Comparison of ENCODE assay signal across 20 cellular contexts in genomic region chr6:46236752-46237151, GRCh38.
DNase-seq lines count a peak whose midpoint lies in the region; ATAC-seq, FAIRE-seq and TF ChIP-seq lines count a peak whose summit lies in the region.
"Had no signal": no experiment of that assay in that cellular context is flagged by ENCODE, and none has a peak within 500 bp of the region (broad histone marks: within the 10 kb centered on the region; RNA-seq: fewer than 3 reads in every experiment).

No MANE protein-coding gene starts in this region.

- no peak overlapping the region for H3K4me2 ChIP-seq in astrocyte (ENCODE audit: low read length)
- no peak overlapping the region for H3K4me2 ChIP-seq in GM23338

- H2AFZ ChIP-seq in astrocyte (ENCODE audit: low read depth, low read length): no peak overlapping the region
- no peak overlapping the region for H2AFZ ChIP-seq in GM23338

- no peaks in the 10 kb centered on the region for H3K27me3 ChIP-seq in heart right ventricle
- H3K27me3 ChIP-seq in right atrium auricular region: no peaks in the 10 kb centered on the region
- no peaks in the 10 kb centered on the region for H3K27me3 ChIP-seq in astrocyte (ENCODE audit: insufficient read depth, low read length)
- H3K27me3 ChIP-seq in skeletal muscle tissue (ENCODE audit: control insufficient read depth in 3 of 3, insufficient read depth in 3 of 3, low read length in 3 of 3): no peaks in the 10 kb centered on the region
- no peaks in the 10 kb centered on the region for H3K27me3 ChIP-seq in GM23338 (ENCODE audit: insufficient read depth)

- no peaks in the 10 kb centered on the region for H3K9me2 ChIP-seq in GM23338 (ENCODE audit: insufficient read depth)

- TF ChIP-seq CTCF in heart right ventricle (IDR thresholded peaks at IDR 0.05) (no peak), right atrium auricular region (IDR thresholded peaks at IDR 0.05) (no peak), astrocyte (IDR thresholded peaks at IDR 0.05; ENCODE audit: insufficient read depth, low read depth, low read length) (no peak), GM23338 (conservative IDR thresholded peaks at IDR 0.05; ENCODE audit: low read depth in 2 of 2) (no peak)

- WGBS in heart right ventricle, 2 donors: 75 to 80% methylated on average over 1 of the region's 1 CpG

- ATAC-seq in heart right ventricle (peak in 3 of 8 donors; percentile 26 to 58 (median 46)), GM23338 (no peak)

- H3K79me2 ChIP-seq in astrocyte (ENCODE audit: insufficient read depth, low read length) (no peaks in the 10 kb centered on the region), GM23338 (replicated peaks; ENCODE audit: insufficient read depth) (no peaks in the 10 kb centered on the region)

- H3K27ac ChIP-seq in heart right ventricle: peak overlapping the region in 6 of 10 donors; percentile 0 to 75 (median 56)
- H3K27ac ChIP-seq in right atrium auricular region: peak overlapping the region in 1 of 2 donors; percentile 66
- H3K27ac ChIP-seq in astrocyte (ENCODE audit: low read depth, low read length): no peak overlapping the region
- peak overlapping the region; percentile 32 for H3K27ac ChIP-seq in skeletal muscle tissue (ENCODE audit: low read depth, low read length)
- no peak overlapping the region for H3K27ac ChIP-seq in GM23338 (ENCODE audit: low read depth)

- intact Hi-C loops in heart right ventricle (cut with DNase I): no loop called here

- H3K27ac Mint-ChIP-seq in astrocyte (ENCODE audit: unreplicated experiment) (no peak overlapping the region), GM23338 (no peak overlapping the region)
- H3K27ac Mint-ChIP-seq: CD4-positive, alpha-beta memory T cell; HFFc6 had no signal

- FAIRE-seq in astrocyte (lab: Jason Lieb, UNC) (peak; percentile 5), islet of Langerhans (lab: Jason Lieb, UNC) (peak; percentile 77)
- FAIRE-seq: GM12891, GM18507, H54 had no signal

- H3K36me3 ChIP-seq in heart right ventricle (no peaks in the 10 kb centered on the region), right atrium auricular region (no peaks in the 10 kb centered on the region), astrocyte (ENCODE audit: insufficient read depth, low read length) (no peaks in the 10 kb centered on the region), skeletal muscle tissue (ENCODE audit: control insufficient read depth in 3 of 3, insufficient read depth in 3 of 3, low read length in 3 of 3) (peaks cover 0 to 3% (median 3%) of the 10 kb centered on the region in 3 donors), GM23338 (ENCODE audit: insufficient read depth) (no peaks in the 10 kb centered on the region)
- H3K36me3 ChIP-seq: HAP-1 had no signal

- no peaks in the 10 kb centered on the region for H3K4me1 Mint-ChIP-seq in astrocyte (ENCODE audit: low read depth, unreplicated experiment)
- H3K4me1 Mint-ChIP-seq in GM23338: no peaks in the 10 kb centered on the region
- H3K4me1 Mint-ChIP-seq: CD4-positive, alpha-beta memory T cell had no signal

- no peaks in the 10 kb centered on the region for H3K9me3 Mint-ChIP-seq in astrocyte (ENCODE audit: unreplicated experiment)
- H3K9me3 Mint-ChIP-seq in GM23338: peaks cover 4% of the 10 kb centered on the region

- no peak overlapping the region for H3K9ac ChIP-seq in astrocyte (ENCODE audit: low read length)
- no peak overlapping the region for H3K9ac ChIP-seq in skeletal muscle tissue (ENCODE audit: low read depth in 1 of 3, low read length in 3 of 3)

- H3K36me3 Mint-ChIP-seq in astrocyte (ENCODE audit: low read depth, unreplicated experiment) (peaks cover 3% of the 10 kb centered on the region), GM23338 (ENCODE audit: low read depth) (no peaks in the 10 kb centered on the region)
- H3K36me3 Mint-ChIP-seq: CD4-positive, alpha-beta memory T cell had no signal

- peaks cover 0 to 79% (median 42%) of the 10 kb centered on the region in 9 donors for H3K4me1 ChIP-seq in heart right ventricle
- H3K4me1 ChIP-seq in right atrium auricular region: peaks cover 0 to 49% of the 10 kb centered on the region in 2 donors
- H3K4me1 ChIP-seq in astrocyte (ENCODE audit: insufficient read depth, low read length): no peaks in the 10 kb centered on the region
- peaks cover 28 to 33% (median 29%) of the 10 kb centered on the region in 3 donors for H3K4me1 ChIP-seq in skeletal muscle tissue (ENCODE audit: control insufficient read depth in 3 of 3, insufficient read depth in 3 of 3, low read length in 3 of 3)
- H3K4me1 ChIP-seq in GM23338 (ENCODE audit: insufficient read depth): no peaks in the 10 kb centered on the region
- H3K4me1 ChIP-seq: HAP-1 had no signal

- no peaks in the 10 kb centered on the region for H3K27me3 Mint-ChIP-seq in astrocyte (ENCODE audit: low read depth, unreplicated experiment)
- H3K27me3 Mint-ChIP-seq in GM23338 (ENCODE audit: insufficient read depth, low read depth, poor library complexity): peaks cover 3% of the 10 kb centered on the region

- H3F3A ChIP-seq in GM23338 (replicated peaks; ENCODE audit: low read depth): no peaks in the 10 kb centered on the region

- H4K20me1 ChIP-seq in astrocyte (ENCODE audit: insufficient read depth, low read length): no peaks in the 10 kb centered on the region
- no peaks in the 10 kb centered on the region for H4K20me1 ChIP-seq in GM23338 (replicated peaks; ENCODE audit: insufficient read depth)

- DNase-seq in heart right ventricle (no peak), right atrium auricular region (ENCODE audit: low spot score) (no peak), astrocyte (ENCODE audit: low read depth) (no peak), GM23338 (ENCODE audit: low spot score) (no peak)
- DNase-seq in activated CD4-positive, alpha-beta T cell treated with anti-CD3 and anti-CD28 coated beads, Interleukin-2, amount 50 U/mL, for 1 hour: no peak
- DNase-seq: C1 segment of cervical spinal cord; Calu3; CD4-positive, alpha-beta memory T cell; COR-L47; DMS53; DMS79 treated with DMSO at 0.1 percent for 48 hours; GF-D8; GOT3; HFFc6 had no signal

- H3K9me3 ChIP-seq in heart right ventricle (no peaks in the 10 kb centered on the region), right atrium auricular region (no peaks in the 10 kb centered on the region), astrocyte (ENCODE audit: insufficient read depth, low read depth, low read length) (no peaks in the 10 kb centered on the region), skeletal muscle tissue (ENCODE audit: control insufficient read depth in 3 of 3, low read length in 3 of 3) (no peaks in the 10 kb centered on the region)
- H3K9me3 ChIP-seq: HAP-1 had no signal

- H3K4me3 Mint-ChIP-seq in astrocyte (ENCODE audit: unreplicated experiment) (no peak overlapping the region), GM23338 (no peak overlapping the region)
- H3K4me3 Mint-ChIP-seq: CD4-positive, alpha-beta memory T cell; HFFc6 had no signal

- H3K4me3 ChIP-seq in heart right ventricle: no peak overlapping the region
- H3K4me3 ChIP-seq in right atrium auricular region: no peak overlapping the region
- H3K4me3 ChIP-seq in astrocyte (ENCODE audit: insufficient read depth, low read depth, low read length): no peak overlapping the region
- no peak overlapping the region for H3K4me3 ChIP-seq in skeletal muscle tissue (ENCODE audit: low read length in 3 of 3)
- H3K4me3 ChIP-seq in GM23338: no peak overlapping the region
- H3K4me3 ChIP-seq: HAP-1 had no signal

TF ChIP-seq in GM23338, 12 proteins besides CTCF, POLR2A, EP300 and RAD21 (continues in another document):
- TF ChIP-seq NANOG (IDR thresholded peaks at IDR 0.05; ENCODE audit: borderline replicate concordance): no peak
- no peak for TF ChIP-seq JUNB (IDR thresholded peaks at IDR 0.05; ENCODE audit: unreplicated experiment)
- TF ChIP-seq EZH2 (IDR thresholded peaks at IDR 0.05; ENCODE audit: low read depth, unreplicated experiment): no peak
- no peak for TF ChIP-seq REST (IDR thresholded peaks at IDR 0.05; ENCODE audit: unreplicated experiment)

Comparison
In these comparisons a context has a peak if more than half of its experiments do, and no peak if none do; other contexts are left out.
1. H3K27ac ChIP-seq: peak in heart right ventricle (6 of 10) and skeletal muscle tissue (single experiment); none in astrocyte (single experiment) and GM23338 (single experiment).